ENCODE assay signal across 1 cellular context in genomic region chr5:1524799-1525623, GRCh38.
TF ChIP-seq lines count a peak whose summit lies in the region.

No MANE protein-coding gene starts in this region.

TF ChIP-seq in H1, 55 proteins besides CTCF, POLR2A, EP300 and RAD21:
- TF ChIP-seq EZH2 (IDR thresholded peaks at IDR 0.05; ENCODE audit: low read depth, low read length, severe bottlenecking) (no peak), GABPA (IDR thresholded peaks at IDR 0.05; ENCODE audit: borderline replicate concordance, insufficient read depth, low read length) (no peak), MAFK (IDR thresholded peaks at IDR 0.05; ENCODE audit: low read depth, low read length) (no peak), PHF8 (conservative IDR thresholded peaks at IDR 0.05; ENCODE audit: low read depth, low read length) (no peak), RNF2 (IDR thresholded peaks at IDR 0.05; ENCODE audit: borderline replicate concordance, low read depth, low read length, missing control alignments, poor library complexity, severe bottlenecking) (no peak), MAX (IDR thresholded peaks at IDR 0.05) (no peak), CHD2 (IDR thresholded peaks at IDR 0.05; ENCODE audit: low read length) (no peak), RBBP5 (IDR thresholded peaks at IDR 0.05; ENCODE audit: borderline replicate concordance, low read depth, low read length) (no peak), CREB1 (IDR thresholded peaks at IDR 0.05) (no peak), JUND (IDR thresholded peaks at IDR 0.05; ENCODE audit: low read length) (no peak), POLR2AphosphoS5 (IDR thresholded peaks at IDR 0.05; ENCODE audit: low read depth, low read length) (no peak), SIRT6 (IDR thresholded peaks at IDR 0.05; ENCODE audit: low read length) (no peak), SP2 (IDR thresholded peaks at IDR 0.05; ENCODE audit: low read length) (no peak), RXRA (IDR thresholded peaks at IDR 0.05; ENCODE audit: insufficient read depth, low read depth, low read length) (no peak), KDM4A (IDR thresholded peaks at IDR 0.05; ENCODE audit: low read depth, low read length, severe bottlenecking) (no peak), EGR1 (IDR thresholded peaks at IDR 0.05; ENCODE audit: borderline replicate concordance, low read depth, low read length) (no peak), NRF1 (IDR thresholded peaks at IDR 0.05; ENCODE audit: low read depth, low read length) (no peak), CHD7 (IDR thresholded peaks at IDR 0.05; ENCODE audit: insufficient replicate concordance, low read length) (no peak), HDAC2 (IDR thresholded peaks at IDR 0.05; ENCODE audit: borderline replicate concordance in 1 of 2, low read depth in 2 of 2, low read length in 2 of 2) (no peak)
